8 cellular contexts compared by ENCODE assay signal in genomic region chr2:37653805-37654378, GRCh38. TPM values are rescaled to one million over a fixed set of nuclear protein-coding genes. Genes with fewer than 3 reads are reported as not detected.
DNase-seq lines count a peak whose midpoint lies in the region; ATAC-seq and TF ChIP-seq lines count a peak whose summit lies in the region.

No MANE protein-coding gene starts in this region.

- H3K27ac ChIP-seq in right cardiac atrium (ENCODE audit: low read length) = peak overlapping the region; percentile 94
- peak overlapping the region; percentile 32 for H3K27ac ChIP-seq in stomach smooth muscle (ENCODE audit: low read length)

- POLR2A ChIA-PET in WTC11 (lab: Charles Lee) = interaction anchor here (1.3 kb wide), 1 partner anchor 18 kb away, joined by 5 read pairs; no protein-coding TSS in a partner anchor

- ATAC-seq in GM19397 (IDR thresholded peaks at IDR 0.05; ENCODE audit: unreplicated experiment) (peak; percentile 40), HG03520 (IDR thresholded peaks at IDR 0.05; ENCODE audit: unreplicated experiment) (peak; percentile 26), WTC11 (peak; percentile 7; the same call in 1 of the 2 replicates), right cardiac atrium (peak; percentile 68 to 77)

- peaks cover 28% of the 10 kb centered on the region for H3K27me3 Mint-ChIP-seq in WTC11 (ENCODE audit: low read depth)

- H3K27ac Mint-ChIP-seq in WTC11 = peak overlapping the region; percentile 84; the same call in 1 of the 2 replicates

- H3K9me3 ChIP-seq in right cardiac atrium (ENCODE audit: control insufficient read depth, low read length) (no peaks in the 10 kb centered on the region), stomach smooth muscle (ENCODE audit: control insufficient read depth in 2 of 2, low read length in 2 of 2) (no peaks in the 10 kb centered on the region)

- no peak for TF ChIP-seq CTCF in WTC11 (IDR thresholded peaks at IDR 0.05)

- DNase-seq in D341Med (ENCODE audit: low spot score) = peak; percentile 43
- no peak for DNase-seq in WTC11 (ENCODE audit: low spot score)
- peak; percentile 34 to 76 (median 73) for DNase-seq in right cardiac atrium
- DNase-seq in hepatic stellate cell (ENCODE audit: low spot score) = no peak
- DNase-seq in DMS79 treated with DMSO at 0.1 percent for 48 hours (lab: John Stamatoyannopoulos, UW) = no peak

- no peaks in the 10 kb centered on the region for H3K27me3 ChIP-seq in right cardiac atrium (ENCODE audit: control insufficient read depth, insufficient read depth)
- H3K27me3 ChIP-seq in stomach smooth muscle (ENCODE audit: control insufficient read depth in 1 of 2, insufficient read depth in 2 of 2, low read length in 2 of 2) = no peaks in the 10 kb centered on the region

- no peak overlapping the region for H3K9ac ChIP-seq in stomach smooth muscle (ENCODE audit: low read length in 2 of 2)

- peaks cover 0 to 5% of the 10 kb centered on the region in 2 donors for H3K36me3 ChIP-seq in stomach smooth muscle (ENCODE audit: control insufficient read depth in 2 of 2, insufficient read depth in 2 of 2, low read length in 2 of 2)

- intact Hi-C loops in right cardiac atrium (cut with DNase I) = loop anchor here in 1 of 4 donors (10.0 kb wide), 1 partner anchor 239 kb away; no protein-coding TSS in a partner anchor

- H3K9me3 Mint-ChIP-seq in WTC11 = no peaks in the 10 kb centered on the region

- H3K4me1 ChIP-seq in right cardiac atrium (ENCODE audit: control insufficient read depth, insufficient read depth, low read length) = peaks cover 40% of the 10 kb centered on the region
- H3K4me1 ChIP-seq in stomach smooth muscle (ENCODE audit: control insufficient read depth, insufficient read depth, low read length) = peaks cover 59% of the 10 kb centered on the region

- H3K36me3 Mint-ChIP-seq in WTC11 = peaks cover 8% of the 10 kb centered on the region; the same call in 1 of the 2 replicates

- H3K4me3 ChIP-seq in right cardiac atrium (ENCODE audit: low read length) = no peak overlapping the region
- peak overlapping the region; percentile 16 to 29 for H3K4me3 ChIP-seq in stomach smooth muscle (ENCODE audit: low read length in 2 of 2)

- CTCF ChIA-PET in WTC11 (lab: Charles Lee) = interaction anchor here (1.0 to 1.5 kb wide), 7 partner anchors 18 to 258 kb away, joined by 3 to 9 read pairs (median 6); no protein-coding TSS in a partner anchor

- H3K4me3 Mint-ChIP-seq in WTC11 = peak overlapping the region; percentile 57

- WGBS in right cardiac atrium = 35% methylated on average over 14 of the region's 14 CpGs

- H3K4me1 Mint-ChIP-seq in WTC11 = peaks cover 81% of the 10 kb centered on the region

TF ChIP-seq in WTC11, 78 proteins besides CTCF, POLR2A, EP300 and RAD21:
- no peak for TF ChIP-seq ATF1 (CRISPR knock-in tag; IDR thresholded peaks at IDR 0.05)
- TF ChIP-seq ZNF121 (CRISPR knock-in tag; IDR thresholded peaks at IDR 0.05) = no peak
- no peak for TF ChIP-seq ZNF396 (CRISPR knock-in tag; IDR thresholded peaks at IDR 0.05; ENCODE audit: borderline replicate concordance)
- TF ChIP-seq NR1H2 (CRISPR knock-in tag; IDR thresholded peaks at IDR 0.05) = no peak
- TF ChIP-seq ERG (CRISPR knock-in tag; IDR thresholded peaks at IDR 0.05) = no peak
- TF ChIP-seq FOXK1 (CRISPR knock-in tag; IDR thresholded peaks at IDR 0.05) = no peak
- no peak for TF ChIP-seq IRF2 (CRISPR knock-in tag; IDR thresholded peaks at IDR 0.05; ENCODE audit: borderline replicate concordance, low read depth)
- TF ChIP-seq E2F5 (CRISPR knock-in tag; IDR thresholded peaks at IDR 0.05) = no peak
- no peak for TF ChIP-seq NR2C2 (CRISPR knock-in tag; IDR thresholded peaks at IDR 0.05)
- TF ChIP-seq FOXJ3 (CRISPR knock-in tag; IDR thresholded peaks at IDR 0.05; ENCODE audit: borderline replicate concordance) = no peak
- no peak for TF ChIP-seq ZNF512 (CRISPR knock-in tag; IDR thresholded peaks at IDR 0.05; ENCODE audit: borderline replicate concordance)
- no peak for TF ChIP-seq MAX (CRISPR knock-in tag; IDR thresholded peaks at IDR 0.05)
- no peak for TF ChIP-seq ZNF263 (CRISPR knock-in tag; IDR thresholded peaks at IDR 0.05; ENCODE audit: low read depth)
- TF ChIP-seq SP1 (CRISPR knock-in tag; conservative IDR thresholded peaks at IDR 0.05) = no peak
- TF ChIP-seq NFATC4 (CRISPR knock-in tag; IDR thresholded peaks at IDR 0.05) = no peak
- TF ChIP-seq E2F1 (CRISPR knock-in tag; IDR thresholded peaks at IDR 0.05) = no peak

RNA-seq across cellular contexts. Expression of gene CDC42EP3, which starts 17.6 kb away (rescaled TPM):
- 21.2 to 31.5 TPM (median 21.8 TPM) in 3 replicates for total RNA-seq in WTC11 (2021)
- total RNA-seq in right cardiac atrium = 10 to 100 TPM; 65.0 to 98.4 (median 78.6) TPM
- polyA plus RNA-seq in right cardiac atrium = 37.3 TPM

Comparison
In these comparisons a context has a peak if more than half of its experiments do, and no peak if none do; other contexts are left out.
1. DNase-seq: peak in D341Med (single experiment) and right cardiac atrium (3 of 3); none in WTC11 (single experiment), hepatic stellate cell (single experiment) and DMS79 treated with DMSO at 0.1 percent for 48 hours (single experiment).
2. ATAC-seq: peak in every context shown above with its lines; median percentile 72 in right cardiac atrium; 40 in GM19397; 26 in HG03520; 7 in WTC11.